Comparison of ENCODE assay signal across 10 cellular contexts in the genomic region with DNA sequence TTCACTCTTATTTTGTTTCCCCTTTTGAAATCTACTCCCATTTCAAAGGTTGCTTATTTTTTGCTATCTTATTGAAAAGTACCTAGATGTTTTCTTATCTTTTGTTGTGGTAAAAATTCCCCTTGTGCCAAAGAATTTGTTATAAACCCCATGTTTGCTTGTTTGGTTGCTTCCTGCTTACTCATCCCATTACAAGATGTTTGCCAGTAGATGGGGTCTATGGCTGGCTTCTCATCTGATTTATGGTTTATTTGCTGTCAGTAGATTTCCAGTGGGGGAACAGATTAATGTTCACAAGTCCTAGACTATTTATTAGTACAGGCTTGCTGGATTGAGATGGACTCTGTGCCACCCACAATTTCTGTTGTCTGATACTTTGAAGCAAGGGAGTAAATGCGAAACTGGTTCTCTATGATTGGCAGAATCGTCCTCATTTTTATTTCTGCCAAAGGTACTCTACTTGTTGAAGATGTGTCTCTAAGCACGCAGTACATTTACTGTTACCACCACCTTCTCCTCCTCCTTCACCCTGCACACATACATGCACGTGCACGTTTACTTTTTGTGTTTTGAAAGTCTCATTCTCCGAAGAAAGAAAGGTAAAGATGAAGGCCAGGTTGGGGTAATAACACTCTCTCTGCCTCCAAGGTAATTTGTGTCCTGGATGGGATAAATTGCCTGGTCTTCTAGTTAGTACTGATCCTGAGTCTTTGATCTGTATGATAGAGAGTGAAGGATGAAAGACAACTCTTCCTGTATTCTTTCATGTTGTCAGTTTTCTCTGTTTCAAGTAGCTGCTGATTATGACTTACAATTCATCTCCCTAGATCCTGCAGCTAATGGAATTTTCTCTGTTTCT.
DNase-seq lines count a peak whose midpoint lies in the region; TF ChIP-seq lines count a peak whose summit lies in the region.
"Had no signal": no experiment of that assay in that cellular context is flagged by ENCODE, and none has a peak within 500 bp of the region (broad histone marks: within the 10 kb centered on the region; RNA-seq: fewer than 3 reads in every experiment).

No MANE protein-coding gene starts in this region.

- TF ChIP-seq CTCF in astrocyte of the cerebellum (IDR thresholded peaks at IDR 0.05; ENCODE audit: low read depth, low read length, missing control alignments) (no peak), GM20000 (IDR thresholded peaks at IDR 0.05; ENCODE audit: extremely low read depth, missing control alignments) (no peak)

- in situ Hi-C loops in astrocyte of the cerebellum (cut with HindIII; ENCODE audit: low sequenced_read_pairs) = no loop called here

- H3K4me3 ChIP-seq in astrocyte of the cerebellum (ENCODE audit: low read depth, low read length) = no peak overlapping the region
- H3K4me3 ChIP-seq: prostate gland had no signal

- DNase-seq in GM03348 (ENCODE audit: low spot score) (peak; percentile 7), LoVo (ENCODE audit: low spot score) (peak; percentile 82), astrocyte of the cerebellum (ENCODE audit: low read depth) (peak; percentile 13), myocyte (ENCODE audit: low read depth) (peak; percentile 40), cortex of kidney (lab: John Stamatoyannopoulos, UW) (no peak), GM20000 (ENCODE audit: low spot score) (no peak), activated gamma-delta T cell treated with Interleukin-2 at 50 U/mL for 16 hours (no peak)
- DNase-seq in activated CD4-positive, alpha-beta T cell treated with anti-CD3 and anti-CD28 coated beads for 1 hour = no peak
- DNase-seq: NCI-H774 had no signal

Comparison
In these comparisons a context has a peak if more than half of its experiments do, and no peak if none do; other contexts are left out.
1. DNase-seq: peak in GM03348 (single experiment), LoVo (single experiment), astrocyte of the cerebellum (single experiment) and myocyte (single experiment); none in cortex of kidney (single experiment), GM20000 (single experiment), activated gamma-delta T cell treated with Interleukin-2 at 50 U/mL for 16 hours (single experiment) and activated CD4-positive, alpha-beta T cell treated with anti-CD3 and anti-CD28 coated beads for 1 hour (single experiment).